ENCODE assay signal across 21 cellular contexts in genomic region chr11:69877235-69877634, GRCh38. TPM values are rescaled to one million over a fixed set of nuclear protein-coding genes. Genes with fewer than 3 reads are reported as not detected.
"Had no signal": no experiment of that assay in that cellular context is flagged by ENCODE, and none has a peak within 500 bp of the region (broad histone marks: within the 10 kb centered on the region; RNA-seq: fewer than 3 reads in every experiment).

No MANE protein-coding gene starts in this region.

- H3K9me3 ChIP-seq: body of pancreas, psoas muscle, right lobe of liver, SJSA1, thoracic aorta had no signal

- DNase-seq: activated gamma-delta T cell treated with Interleukin-2 at 50 U/mL for 16 hours; activated T-cell treated with anti-CD3 and anti-CD28 coated beads, Interleukin-2, amount 50 U/mL, for 48 hours; amygdala; central memory CD4-positive, alpha-beta T cell; cortex of kidney; effector memory CD4-positive, alpha-beta T cell; foreskin keratinocyte; immature natural killer cell; occipital lobe; psoas muscle; stimulated activated CD4-positive, alpha-beta T cell treated with anti-CD3 and anti-CD28 coated beads, Interleukin-2, amount 100 ng/mL, for 24 hours; T-helper 2 cell had no signal

- H3K36me3 Mint-ChIP-seq: activated naive CD8-positive, alpha-beta T cell; immature natural killer cell; memory B cell had no signal

- H3K4me1 Mint-ChIP-seq: immature natural killer cell; memory B cell; nephron; stimulated activated effector memory CD8-positive, alpha-beta T cell treated with anti-CD3 and anti-CD28 coated beads, Interleukin-12 subunit alpha, Interleukin-12 subunit beta, amount 100 ng/mL, for 72 hours had no signal

- H3K27me3 ChIP-seq: body of pancreas, right lobe of liver had no signal

- H3K9me3 Mint-ChIP-seq: immature natural killer cell; nephron; stimulated activated effector memory CD8-positive, alpha-beta T cell treated with anti-CD3 and anti-CD28 coated beads, Interleukin-12 subunit alpha, Interleukin-12 subunit beta, amount 100 ng/mL, for 72 hours had no signal

- H3K4me3 Mint-ChIP-seq: activated naive CD8-positive, alpha-beta T cell; immature natural killer cell; memory B cell; nephron; stimulated activated effector memory CD8-positive, alpha-beta T cell treated with anti-CD3 and anti-CD28 coated beads, Interleukin-12 subunit alpha, Interleukin-12 subunit beta, amount 100 ng/mL, for 72 hours had no signal

- H3K4me3 ChIP-seq: body of pancreas, psoas muscle, right lobe of liver, SJSA1, thoracic aorta had no signal

- H3K4me1 ChIP-seq: body of pancreas, foreskin keratinocyte, psoas muscle, right lobe of liver, SJSA1 had no signal

- H3K27ac ChIP-seq: body of pancreas, foreskin keratinocyte, psoas muscle, right lobe of liver, SJSA1, thoracic aorta had no signal

- H3K27ac Mint-ChIP-seq: activated naive CD8-positive, alpha-beta T cell; immature natural killer cell; memory B cell; nephron; stimulated activated effector memory CD8-positive, alpha-beta T cell treated with anti-CD3 and anti-CD28 coated beads, Interleukin-12 subunit alpha, Interleukin-12 subunit beta, amount 100 ng/mL, for 72 hours had no signal

- ATAC-seq: body of pancreas; foreskin keratinocyte; psoas muscle; right lobe of liver; stimulated activated effector memory CD8-positive, alpha-beta T cell treated with anti-CD3 and anti-CD28 coated beads, Interleukin-12 subunit alpha, Interleukin-12 subunit beta, amount 100 ng/mL, for 72 hours had no signal

- H3K36me3 ChIP-seq: right lobe of liver, SJSA1, thoracic aorta had no signal

RNA-seq across cellular contexts. Expression of gene FGF3, which starts 58.0 kb away (rescaled TPM):
- total RNA-seq: body of pancreas, foreskin keratinocyte, occipital lobe, psoas muscle, right lobe of liver, SJSA1, thoracic aorta, urinary bladder had no signal
- polyA plus RNA-seq: foreskin keratinocyte, immature natural killer cell, psoas muscle, urinary bladder had no signal
